In the genomic region with DNA sequence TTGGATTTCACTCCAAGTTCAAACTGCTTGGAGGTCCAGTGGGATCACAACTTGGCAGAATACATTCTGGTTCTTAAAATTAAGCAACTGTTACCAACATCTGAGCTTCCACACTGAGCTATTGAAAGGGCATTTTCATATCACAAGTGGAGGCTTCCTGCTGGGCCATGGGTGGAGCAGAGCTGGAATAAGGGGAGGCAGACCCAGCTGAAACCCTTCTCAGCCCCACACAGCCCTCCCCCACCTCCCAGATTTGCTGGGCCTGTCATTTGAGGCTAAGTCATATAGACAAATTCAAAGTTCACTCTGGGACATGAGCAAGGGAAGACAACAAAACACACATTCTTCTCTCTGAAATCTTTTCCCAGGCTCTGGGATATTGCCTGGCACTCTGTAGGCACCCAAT, we compare ENCODE assay signal across 1 cellular context.
TF ChIP-seq lines count a peak whose summit lies in the region.

No MANE protein-coding gene starts in this region.

TF ChIP-seq in HepG2, 621 proteins besides CTCF, POLR2A, EP300 and RAD21 (continued from another document and continues in another):
- TF ChIP-seq FOXO1 (CRISPR knock-in tag; IDR thresholded peaks at IDR 0.05) (peak; percentile 70; the same call in 1 of the 2 replicates), FOXJ3 (CRISPR knock-in tag; IDR thresholded peaks at IDR 0.05; ENCODE audit: borderline replicate concordance) (peak; percentile 79), PAX8 (CRISPR knock-in tag; IDR thresholded peaks at IDR 0.05; ENCODE audit: borderline replicate concordance) (no peak), NR2F6 (IDR thresholded peaks at IDR 0.05) (no peak), NR2F6 (CRISPR knock-in tag; IDR thresholded peaks at IDR 0.05) (peak; percentile 38; the same call in 1 of the 2 replicates), PHF8 (CRISPR knock-in tag; IDR thresholded peaks at IDR 0.05) (peak; percentile 25), ETS1 (CRISPR knock-in tag; IDR thresholded peaks at IDR 0.05) (no peak), EHMT2 (IDR thresholded peaks at IDR 0.05; ENCODE audit: borderline replicate concordance, low read depth, low read length) (peak; percentile 24; the same call in 1 of the 2 replicates), ZBTB44 (CRISPR knock-in tag; IDR thresholded peaks at IDR 0.05) (no peak), ZFX (CRISPR knock-in tag; IDR thresholded peaks at IDR 0.05; ENCODE audit: low read depth) (peak; percentile 50), ZNF331 (CRISPR knock-in tag; IDR thresholded peaks at IDR 0.05) (peak; percentile 65), SATB2 (CRISPR knock-in tag; IDR thresholded peaks at IDR 0.05) (no peak), ZMYM4 (CRISPR knock-in tag; IDR thresholded peaks at IDR 0.05) (peak; percentile 66), FOXA1 (IDR thresholded peaks at IDR 0.05) (no peak), FOXA1 (CRISPR knock-in tag; IDR thresholded peaks at IDR 0.05) (peak; percentile 73), GMEB1 (CRISPR knock-in tag; IDR thresholded peaks at IDR 0.05; ENCODE audit: borderline replicate concordance) (no peak), ZNF235 (CRISPR knock-in tag; IDR thresholded peaks at IDR 0.05; ENCODE audit: borderline replicate concordance) (no peak), TFE3 (CRISPR knock-in tag; IDR thresholded peaks at IDR 0.05) (no peak), ZBTB7B (CRISPR knock-in tag; IDR thresholded peaks at IDR 0.05) (peak; percentile 54; the same call in 1 of the 2 replicates), ZNF850 (CRISPR knock-in tag; conservative IDR thresholded peaks at IDR 0.05) (no peak), MTA1 (CRISPR knock-in tag; IDR thresholded peaks at IDR 0.05; ENCODE audit: borderline replicate concordance) (peak; percentile 33; the same call in 1 of the 2 replicates), ZNF180 (CRISPR knock-in tag; IDR thresholded peaks at IDR 0.05; ENCODE audit: borderline replicate concordance, low read depth) (no peak), HNF1A (IDR thresholded peaks at IDR 0.05; ENCODE audit: low read depth) (no peak), HNF1A (CRISPR knock-in tag; IDR thresholded peaks at IDR 0.05; ENCODE audit: borderline replicate concordance) (0 out of 2 replicates have a peak, but pooled peaks have one; percentile 47), KDM6A (CRISPR knock-in tag; IDR thresholded peaks at IDR 0.05; ENCODE audit: low read depth) (peak; percentile 61; the same call in 1 of the 2 replicates), HDAC1 (CRISPR knock-in tag; IDR thresholded peaks at IDR 0.05) (0 out of 2 replicates have a peak, but pooled peaks have one; percentile 48), RARA (CRISPR knock-in tag; IDR thresholded peaks at IDR 0.05) (peak; percentile 41; the same call in 1 of the 2 replicates)
- TF ChIP-seq, protein P1, sequence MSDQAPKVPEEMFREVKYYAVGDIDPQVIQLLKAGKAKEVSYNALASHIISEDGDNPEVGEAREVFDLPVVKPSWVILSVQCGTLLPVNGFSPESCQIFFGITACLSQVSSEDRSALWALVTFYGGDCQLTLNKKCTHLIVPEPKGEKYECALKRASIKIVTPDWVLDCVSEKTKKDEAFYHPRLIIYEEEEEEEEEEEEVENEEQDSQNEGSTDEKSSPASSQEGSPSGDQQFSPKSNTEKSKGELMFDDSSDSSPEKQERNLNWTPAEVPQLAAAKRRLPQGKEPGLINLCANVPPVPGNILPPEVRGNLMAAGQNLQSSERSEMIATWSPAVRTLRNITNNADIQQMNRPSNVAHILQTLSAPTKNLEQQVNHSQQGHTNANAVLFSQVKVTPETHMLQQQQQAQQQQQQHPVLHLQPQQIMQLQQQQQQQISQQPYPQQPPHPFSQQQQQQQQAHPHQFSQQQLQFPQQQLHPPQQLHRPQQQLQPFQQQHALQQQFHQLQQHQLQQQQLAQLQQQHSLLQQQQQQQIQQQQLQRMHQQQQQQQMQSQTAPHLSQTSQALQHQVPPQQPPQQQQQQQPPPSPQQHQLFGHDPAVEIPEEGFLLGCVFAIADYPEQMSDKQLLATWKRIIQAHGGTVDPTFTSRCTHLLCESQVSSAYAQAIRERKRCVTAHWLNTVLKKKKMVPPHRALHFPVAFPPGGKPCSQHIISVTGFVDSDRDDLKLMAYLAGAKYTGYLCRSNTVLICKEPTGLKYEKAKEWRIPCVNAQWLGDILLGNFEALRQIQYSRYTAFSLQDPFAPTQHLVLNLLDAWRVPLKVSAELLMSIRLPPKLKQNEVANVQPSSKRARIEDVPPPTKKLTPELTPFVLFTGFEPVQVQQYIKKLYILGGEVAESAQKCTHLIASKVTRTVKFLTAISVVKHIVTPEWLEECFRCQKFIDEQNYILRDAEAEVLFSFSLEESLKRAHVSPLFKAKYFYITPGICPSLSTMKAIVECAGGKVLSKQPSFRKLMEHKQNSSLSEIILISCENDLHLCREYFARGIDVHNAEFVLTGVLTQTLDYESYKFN (CRISPR knock-in tag; conservative IDR thresholded peaks at IDR 0.05): peak; percentile 91
- TF ChIP-seq, protein P2, sequence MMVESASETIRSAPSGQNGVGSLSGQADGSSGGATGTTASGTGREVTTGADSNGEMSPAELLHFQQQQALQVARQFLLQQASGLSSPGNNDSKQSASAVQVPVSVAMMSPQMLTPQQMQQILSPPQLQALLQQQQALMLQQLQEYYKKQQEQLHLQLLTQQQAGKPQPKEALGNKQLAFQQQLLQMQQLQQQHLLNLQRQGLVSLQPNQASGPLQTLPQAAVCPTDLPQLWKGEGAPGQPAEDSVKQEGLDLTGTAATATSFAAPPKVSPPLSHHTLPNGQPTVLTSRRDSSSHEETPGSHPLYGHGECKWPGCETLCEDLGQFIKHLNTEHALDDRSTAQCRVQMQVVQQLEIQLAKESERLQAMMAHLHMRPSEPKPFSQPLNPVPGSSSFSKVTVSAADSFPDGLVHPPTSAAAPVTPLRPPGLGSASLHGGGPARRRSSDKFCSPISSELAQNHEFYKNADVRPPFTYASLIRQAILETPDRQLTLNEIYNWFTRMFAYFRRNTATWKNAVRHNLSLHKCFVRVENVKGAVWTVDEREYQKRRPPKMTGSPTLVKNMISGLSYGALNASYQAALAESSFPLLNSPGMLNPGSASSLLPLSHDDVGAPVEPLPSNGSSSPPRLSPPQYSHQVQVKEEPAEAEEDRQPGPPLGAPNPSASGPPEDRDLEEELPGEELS (CRISPR knock-in tag; IDR thresholded peaks at IDR 0.05): peak; percentile 77
- TF ChIP-seq, protein P3, sequence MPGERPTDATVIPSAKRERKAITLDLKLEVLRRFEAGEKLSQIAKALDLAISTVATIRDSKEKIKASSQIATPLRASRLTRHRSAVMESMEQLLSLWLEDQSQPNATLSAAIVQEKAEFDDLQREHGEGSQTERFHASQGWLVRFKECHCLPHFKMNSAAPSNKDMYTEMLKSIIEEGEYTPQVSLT (CRISPR knock-in tag; IDR thresholded peaks at IDR 0.05; ENCODE audit: borderline replicate concordance, low read depth): no peak
- TF ChIP-seq, protein P4, sequence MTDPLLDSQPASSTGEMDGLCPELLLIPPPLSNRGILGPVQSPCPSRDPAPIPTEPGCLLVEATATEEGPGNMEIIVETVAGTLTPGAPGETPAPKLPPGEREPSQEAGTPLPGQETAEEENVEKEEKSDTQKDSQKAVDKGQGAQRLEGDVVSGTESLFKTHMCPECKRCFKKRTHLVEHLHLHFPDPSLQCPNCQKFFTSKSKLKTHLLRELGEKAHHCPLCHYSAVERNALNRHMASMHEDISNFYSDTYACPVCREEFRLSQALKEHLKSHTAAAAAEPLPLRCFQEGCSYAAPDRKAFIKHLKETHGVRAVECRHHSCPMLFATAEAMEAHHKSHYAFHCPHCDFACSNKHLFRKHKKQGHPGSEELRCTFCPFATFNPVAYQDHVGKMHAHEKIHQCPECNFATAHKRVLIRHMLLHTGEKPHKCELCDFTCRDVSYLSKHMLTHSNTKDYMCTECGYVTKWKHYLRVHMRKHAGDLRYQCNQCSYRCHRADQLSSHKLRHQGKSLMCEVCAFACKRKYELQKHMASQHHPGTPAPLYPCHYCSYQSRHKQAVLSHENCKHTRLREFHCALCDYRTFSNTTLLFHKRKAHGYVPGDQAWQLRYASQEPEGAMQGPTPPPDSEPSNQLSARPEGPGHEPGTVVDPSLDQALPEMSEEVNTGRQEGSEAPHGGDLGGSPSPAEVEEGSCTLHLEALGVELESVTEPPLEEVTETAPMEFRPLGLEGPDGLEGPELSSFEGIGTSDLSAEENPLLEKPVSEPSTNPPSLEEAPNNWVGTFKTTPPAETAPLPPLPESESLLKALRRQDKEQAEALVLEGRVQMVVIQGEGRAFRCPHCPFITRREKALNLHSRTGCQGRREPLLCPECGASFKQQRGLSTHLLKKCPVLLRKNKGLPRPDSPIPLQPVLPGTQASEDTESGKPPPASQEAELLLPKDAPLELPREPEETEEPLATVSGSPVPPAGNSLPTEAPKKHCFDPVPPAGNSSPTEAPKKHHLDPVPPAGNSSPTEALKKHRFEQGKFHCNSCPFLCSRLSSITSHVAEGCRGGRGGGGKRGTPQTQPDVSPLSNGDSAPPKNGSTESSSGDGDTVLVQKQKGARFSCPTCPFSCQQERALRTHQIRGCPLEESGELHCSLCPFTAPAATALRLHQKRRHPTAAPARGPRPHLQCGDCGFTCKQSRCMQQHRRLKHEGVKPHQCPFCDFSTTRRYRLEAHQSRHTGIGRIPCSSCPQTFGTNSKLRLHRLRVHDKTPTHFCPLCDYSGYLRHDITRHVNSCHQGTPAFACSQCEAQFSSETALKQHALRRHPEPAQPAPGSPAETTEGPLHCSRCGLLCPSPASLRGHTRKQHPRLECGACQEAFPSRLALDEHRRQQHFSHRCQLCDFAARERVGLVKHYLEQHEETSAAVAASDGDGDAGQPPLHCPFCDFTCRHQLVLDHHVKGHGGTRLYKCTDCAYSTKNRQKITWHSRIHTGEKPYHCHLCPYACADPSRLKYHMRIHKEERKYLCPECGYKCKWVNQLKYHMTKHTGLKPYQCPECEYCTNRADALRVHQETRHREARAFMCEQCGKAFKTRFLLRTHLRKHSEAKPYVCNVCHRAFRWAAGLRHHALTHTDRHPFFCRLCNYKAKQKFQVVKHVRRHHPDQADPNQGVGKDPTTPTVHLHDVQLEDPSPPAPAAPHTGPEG (CRISPR knock-in tag; IDR thresholded peaks at IDR 0.05): no peak
